ENCODE assay signal across 6 cellular contexts in genomic region chr1:155174334-155175280, GRCh38. TPM values are rescaled to one million over a fixed set of nuclear protein-coding genes. Genes with fewer than 3 reads are reported as not detected.
DNase-seq lines count a peak whose midpoint lies in the region; ATAC-seq and TF ChIP-seq lines count a peak whose summit lies in the region.

No MANE protein-coding gene starts in this region.

- peaks cover 24% of the 10 kb centered on the region for H3K36me3 ChIP-seq in BJ (ENCODE audit: control insufficient read depth, insufficient read depth, low read length)
- peaks cover 0 to 13% of the 10 kb centered on the region in 2 donors for H3K36me3 ChIP-seq in adrenal gland (replicated peaks in 1 of 2)

- POLR2A ChIA-PET in BJ (lab: Charles Lee) = interaction anchor here (0.7 kb wide), 1 partner anchor 1637 kb away, joined by 3 read pairs; no protein-coding TSS in a partner anchor

- peaks cover under 1% of the 10 kb centered on the region for H3K36me3 Mint-ChIP-seq in mesothelial cell of epicardium

- H3K27ac Mint-ChIP-seq in mesothelial cell of epicardium = peak overlapping the region; percentile 44

- no peak for DNase-seq in BJ (ENCODE audit: low read depth)
- DNase-seq in NCI-H2081 treated with DMSO at 0.1 percent for 48 hours (lab: John Stamatoyannopoulos, UW) = peak; percentile 84
- peak in 4 of 7 donors; percentile 19 to 62 (median 43) for DNase-seq in adrenal gland
- peak in 1 of 2 experiments; percentile 40 for DNase-seq in mesothelial cell of epicardium (ENCODE audit: low spot score in 2 of 2, unreplicated experiment in 2 of 2)
- no peak for DNase-seq in hepatic stellate cell (ENCODE audit: low spot score)

- H3K27ac ChIP-seq in adrenal gland = peak overlapping the region in 2 of 5 donors; percentile 6 to 34

- intact Hi-C loops in adrenal gland (cut with DNase I) = no loop called here

- no peak for ATAC-seq in HG02970 (IDR thresholded peaks at IDR 0.05; ENCODE audit: low FRiP score, unreplicated experiment)

- CTCF ChIA-PET in BJ (lab: Yijun Ruan, JAX) = interaction anchor here (0.6 to 10.5 kb wide), 23 partner anchors 9 to 844 kb away, joined by 3 to 147 read pairs (median 4); partner anchors contain the start of gene THBS3

- H3K4me3 Mint-ChIP-seq in mesothelial cell of epicardium = peak overlapping the region; percentile 99

- H3K4me3 ChIP-seq in BJ (ENCODE audit: low read depth, low read length) (peak overlapping the region; percentile 97), adrenal gland (no peak overlapping the region)

- peaks cover 26% of the 10 kb centered on the region for H3K4me1 Mint-ChIP-seq in mesothelial cell of epicardium

- TF ChIP-seq POLR2A in adrenal gland (IDR thresholded peaks at IDR 0.05) = no peak

- no peaks in the 10 kb centered on the region for H3K27me3 ChIP-seq in BJ (ENCODE audit: control insufficient read depth, insufficient read depth, low read length)
- H3K27me3 ChIP-seq in adrenal gland = no peaks in the 10 kb centered on the region

- H3K9me3 ChIP-seq in adrenal gland (replicated peaks in 1 of 3) = no peaks in the 10 kb centered on the region

- no peak for TF ChIP-seq CTCF in BJ (IDR thresholded peaks at IDR 0.05; ENCODE audit: insufficient read depth, low read depth, low read length)
- no peak for TF ChIP-seq CTCF in adrenal gland (IDR thresholded peaks at IDR 0.05)
- TF ChIP-seq CTCF in mesothelial cell of epicardium (IDR thresholded peaks at IDR 0.05; ENCODE audit: unreplicated experiment) = no peak

- H3K27me3 Mint-ChIP-seq in mesothelial cell of epicardium (ENCODE audit: low read depth) = peaks cover 11% of the 10 kb centered on the region

- peaks cover 7 to 18% of the 10 kb centered on the region in 2 donors for H3K4me1 ChIP-seq in adrenal gland (replicated peaks in 1 of 2)

- H3K9me3 Mint-ChIP-seq in mesothelial cell of epicardium = no peaks in the 10 kb centered on the region

- 3 to 8% (median 5%) methylated on average over 16 to 35 of the region's 35 CpGs for WGBS in adrenal gland, 4 donors

RNA-seq across cellular contexts. Expression of gene TRIM46, which starts 1.0 kb away (rescaled TPM):
- polyA plus RNA-seq in BJ (2011; rRNA removed) (3.5 and 5.4 TPM in 2 replicates), adrenal gland (1 to 10 TPM in 2 of 3 donors, under 1 TPM in 1; 0.38 to 5.6 (median 1.2) TPM)
- polyA minus RNA-seq in BJ (2011; rRNA and poly(A)+ RNA removed) = 5.8 and 7.3 TPM in 2 replicates
- total RNA-seq in adrenal gland (under 1 TPM in 6 of 8 donors, not detected in 2; 0.19 to 0.96 (median 0.55) TPM), mesothelial cell of epicardium (5.7 to 6.6 TPM (median 6.3 TPM) in 3 replicates)

RNA-seq across cellular contexts. Expression of gene KRTCAP2, which starts 1.5 kb away (rescaled TPM):
- polyA plus RNA-seq in BJ (2011; rRNA removed) = 211 and 225 TPM in 2 replicates
- 235 and 300 TPM in 2 replicates for polyA minus RNA-seq in BJ (2011; rRNA and poly(A)+ RNA removed)
- 100 to 1,000 TPM in 7 of 8 donors, 10 to 100 TPM in 1; 76.1 to 252 (median 169) TPM for total RNA-seq in adrenal gland
- polyA plus RNA-seq in adrenal gland = 100 to 1,000 TPM; 383 to 806 (median 704) TPM
- total RNA-seq in mesothelial cell of epicardium = 120 to 143 TPM (median 123 TPM) in 3 replicates

RNA-seq across cellular contexts. Expression of gene THBS3, which starts 33.1 kb away (rescaled TPM):
- polyA plus RNA-seq in BJ (2011; rRNA removed) (48.0 and 61.4 TPM in 2 replicates), adrenal gland (100 to 1,000 TPM in 1 of 3 donors, 10 to 100 TPM in 1, 1 to 10 TPM in 1; 9.6 to 147 (median 71.3) TPM)
- 30.9 and 40.7 TPM in 2 replicates for polyA minus RNA-seq in BJ (2011; rRNA and poly(A)+ RNA removed)
- total RNA-seq in adrenal gland (10 to 100 TPM in 6 of 8 donors, 1 to 10 TPM in 2; 7.1 to 38.6 (median 16.1) TPM), mesothelial cell of epicardium (53.1 to 57.9 TPM (median 54.0 TPM) in 3 replicates)

RNA-seq across cellular contexts. Expression of gene MTX1, which starts 33.9 kb away (rescaled TPM):
- polyA plus RNA-seq in BJ (2011; rRNA removed) (56.5 and 72.7 TPM in 2 replicates), adrenal gland (100 to 1,000 TPM in 1 of 3 donors, 10 to 100 TPM in 2; 26.7 to 111 (median 79.8) TPM)
- polyA minus RNA-seq in BJ (2011; rRNA and poly(A)+ RNA removed) = 32.6 and 60.6 TPM in 2 replicates
- total RNA-seq in adrenal gland (10 to 100 TPM; 39.2 to 83.8 (median 45.5) TPM), mesothelial cell of epicardium (33.9 to 35.7 TPM (median 33.9 TPM) in 3 replicates)

RNA-seq across cellular contexts. Expression of gene DPM3, which starts 34.3 kb away (rescaled TPM):
- polyA plus RNA-seq in BJ (2011; rRNA removed) (28.0 and 34.1 TPM in 2 replicates), adrenal gland (1,000 to 10,000 TPM in 2 of 3 donors, 1 to 10 TPM in 1; 6.8 to 1,427 (median 1,371) TPM)
- polyA minus RNA-seq in BJ (2011; rRNA and poly(A)+ RNA removed) = 8.4 and 11.8 TPM in 2 replicates
- total RNA-seq in adrenal gland (100 to 1,000 TPM; 136 to 192 (median 163) TPM), mesothelial cell of epicardium (49.7 to 60.9 TPM (median 54.1 TPM) in 3 replicates)

Comparison
In these comparisons a context has a peak if more than half of its experiments do, and no peak if none do; other contexts are left out.
1. DNase-seq: peak in NCI-H2081 treated with DMSO at 0.1 percent for 48 hours (single experiment) and adrenal gland (4 of 7); none in BJ (single experiment) and hepatic stellate cell (single experiment).